1 cellular context compared by ENCODE assay signal in the genomic region with DNA sequence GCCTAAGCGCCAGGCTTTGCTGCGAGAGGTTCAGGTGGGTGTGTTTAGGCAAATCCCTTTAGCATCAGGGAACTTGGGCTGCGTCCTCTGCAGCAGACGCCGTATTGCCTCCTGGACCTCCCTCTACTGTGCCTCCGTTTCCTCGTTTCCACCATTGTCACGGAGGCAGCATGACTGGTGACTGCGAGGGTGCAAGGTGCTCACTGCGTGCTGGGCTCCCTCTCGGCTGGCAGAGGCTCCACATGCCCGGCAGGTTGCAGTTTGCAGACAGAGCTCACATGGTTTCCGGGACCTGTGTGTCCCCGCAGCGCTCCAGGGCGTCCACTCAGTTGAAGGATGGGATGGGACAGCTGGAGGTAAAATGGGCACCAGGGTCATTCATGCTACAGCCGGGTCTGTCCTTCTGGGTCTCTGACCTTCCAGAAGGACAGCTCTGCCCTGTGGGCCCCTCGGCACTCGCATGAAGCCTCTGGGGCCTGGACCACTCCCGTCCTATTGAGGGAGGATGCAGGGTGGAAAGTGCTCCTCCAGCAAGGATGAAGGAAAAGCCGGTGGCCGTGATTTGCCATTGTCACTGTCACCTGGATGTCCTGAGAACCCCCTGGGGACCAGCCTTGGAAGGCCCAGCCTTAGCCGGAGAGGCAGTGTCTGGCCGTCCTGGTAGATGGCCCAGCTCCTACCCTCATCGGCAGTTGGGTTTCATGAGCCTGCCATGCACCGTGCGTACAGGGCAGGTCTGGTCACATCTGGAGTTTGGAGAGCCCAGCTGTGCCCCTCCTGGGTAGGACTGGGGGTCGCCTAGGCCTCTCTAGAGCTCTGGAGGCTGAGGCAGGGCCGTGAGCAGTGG.
TF ChIP-seq lines count a peak whose summit lies in the region.

No MANE protein-coding gene starts in this region.

TF ChIP-seq in H1, 55 proteins besides CTCF, POLR2A, EP300 and RAD21 (continued from another document):
- TF ChIP-seq, protein P1, sequence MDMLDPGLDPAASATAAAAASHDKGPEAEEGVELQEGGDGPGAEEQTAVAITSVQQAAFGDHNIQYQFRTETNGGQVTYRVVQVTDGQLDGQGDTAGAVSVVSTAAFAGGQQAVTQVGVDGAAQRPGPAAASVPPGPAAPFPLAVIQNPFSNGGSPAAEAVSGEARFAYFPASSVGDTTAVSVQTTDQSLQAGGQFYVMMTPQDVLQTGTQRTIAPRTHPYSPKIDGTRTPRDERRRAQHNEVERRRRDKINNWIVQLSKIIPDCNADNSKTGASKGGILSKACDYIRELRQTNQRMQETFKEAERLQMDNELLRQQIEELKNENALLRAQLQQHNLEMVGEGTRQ (IDR thresholded peaks at IDR 0.05; ENCODE audit: low read length): no peak
- no peak for TF ChIP-seq CEBPB (IDR thresholded peaks at IDR 0.05; ENCODE audit: low read depth, low read length)
